14 cellular contexts compared by ENCODE assay signal in genomic region chr12:131487379-131488129, GRCh38.
DNase-seq lines count a peak whose midpoint lies in the region; ATAC-seq, FAIRE-seq and TF ChIP-seq lines count a peak whose summit lies in the region.
"Had no signal": no experiment of that assay in that cellular context is flagged by ENCODE, and none has a peak within 500 bp of the region (broad histone marks: within the 10 kb centered on the region; RNA-seq: fewer than 3 reads in every experiment).

No MANE protein-coding gene starts in this region.

- no peak for TF ChIP-seq RAD21 in A549 (conservative IDR thresholded peaks at IDR 0.05 in 1 of 2, IDR thresholded peaks at IDR 0.05 in 1 of 2)

- intact Hi-C loops in activated CD4-positive, alpha-beta memory T cell treated with anti-CD3 and anti-CD28 coated beads for 36 hours (cut with micrococcal nuclease): no loop called here

- peak in 1 of 2 experiments; percentile 16 for DNase-seq in A549 (ENCODE audit: low read depth in 1 of 2, low spot score in 1 of 2)
- DNase-seq in H4 (ENCODE audit: low spot score): peak; percentile 8
- peak; percentile 45 for DNase-seq in activated CD4-positive, alpha-beta memory T cell treated with anti-CD3 and anti-CD28 coated beads for 36 hours
- DNase-seq in midbrain (lab: John Stamatoyannopoulos, UW): peak; percentile 36
- DNase-seq in OCI-M2 (lab: John Stamatoyannopoulos, UW; ENCODE audit: unreplicated experiment): no peak
- no peak for DNase-seq in GM19239 (ENCODE audit: insufficient read length, low spot score)
- no peak for DNase-seq in NCI-H345 treated with DMSO at 0.1 percent for 48 hours (lab: John Stamatoyannopoulos, UW; ENCODE audit: unreplicated experiment)
- DNase-seq: activated CD8-positive, alpha-beta memory T cell treated with anti-CD3 and anti-CD28 coated beads for 24 hours; NK-92 treated with Interleukin-12 subunit alpha and Interleukin-12 subunit beta, amount 100 ng/mL, for 24 hours had no signal

- peaks cover 13% of the 10 kb centered on the region for H3K4me1 Mint-ChIP-seq in activated CD4-positive, alpha-beta memory T cell treated with anti-CD3 and anti-CD28 coated beads for 36 hours (ENCODE audit: low read depth)

- H3K9me3 ChIP-seq in A549: no peaks in the 10 kb centered on the region
- H3K9me3 ChIP-seq: BLaER1, esophagus muscularis mucosa had no signal

- FAIRE-seq in A549 (lab: Jason Lieb, UNC) (peak; percentile 85), GM19239 (lab: Jason Lieb, UNC) (no peak)

- H3K9me3 Mint-ChIP-seq in activated CD4-positive, alpha-beta memory T cell treated with anti-CD3 and anti-CD28 coated beads for 36 hours: no peaks in the 10 kb centered on the region
- H3K9me3 Mint-ChIP-seq: activated naive CD4-positive, alpha-beta T cell treated with anti-CD3 and anti-CD28 coated beads, Interleukin-2, amount 50 U/mL, for 24 hours had no signal

- H3K36me3 Mint-ChIP-seq in activated CD4-positive, alpha-beta memory T cell treated with anti-CD3 and anti-CD28 coated beads for 36 hours: no peaks in the 10 kb centered on the region
- H3K36me3 Mint-ChIP-seq: activated naive CD4-positive, alpha-beta T cell treated with anti-CD3 and anti-CD28 coated beads, Interleukin-2, amount 50 U/mL, for 24 hours had no signal

- H3K4me3 Mint-ChIP-seq in activated CD4-positive, alpha-beta memory T cell treated with anti-CD3 and anti-CD28 coated beads for 36 hours: no peak overlapping the region
- H3K4me3 Mint-ChIP-seq: activated naive CD4-positive, alpha-beta T cell treated with anti-CD3 and anti-CD28 coated beads, Interleukin-2, amount 50 U/mL, for 24 hours had no signal

- H3K4me2 ChIP-seq in A549: 0 out of 3 replicates have a peak overlapping the region, but pooled peaks have one; percentile 2
- H3K4me2 ChIP-seq: BLaER1 had no signal

- CTCF ChIA-PET in A549 (lab: Yijun Ruan, JAX): interaction anchor here (1.0 kb wide), 1 partner anchor 382 kb away, joined by 3 read pairs; no protein-coding TSS in a partner anchor
- CTCF ChIA-PET in activated CD4-positive, alpha-beta memory T cell treated with anti-CD3 and anti-CD28 coated beads for 36 hours (lab: Charles Lee): no interaction called here

- WGBS in A549 (ENCODE audit: missing lambda C conversion rate): 34% methylated on average over 9 of the region's 9 CpGs

- no peak overlapping the region for H3K4me3 ChIP-seq in A549
- H3K4me3 ChIP-seq: BLaER1, esophagus muscularis mucosa had no signal

- peak overlapping the region; percentile 71 for H3K27ac Mint-ChIP-seq in activated CD4-positive, alpha-beta memory T cell treated with anti-CD3 and anti-CD28 coated beads for 36 hours
- H3K27ac Mint-ChIP-seq: activated naive CD4-positive, alpha-beta T cell treated with anti-CD3 and anti-CD28 coated beads, Interleukin-2, amount 50 U/mL, for 24 hours had no signal

- no peak for TF ChIP-seq EP300 in A549 (IDR thresholded peaks at IDR 0.05)

- TF ChIP-seq CTCF in A549 (IDR thresholded peaks at IDR 0.05): no peak

- POLR2A ChIA-PET in A549 (lab: Yijun Ruan, JAX): no interaction called here
- POLR2A ChIA-PET in activated CD4-positive, alpha-beta memory T cell treated with anti-CD3 and anti-CD28 coated beads for 36 hours (lab: Charles Lee): no interaction called here

- TF ChIP-seq POLR2A in A549 (IDR thresholded peaks at IDR 0.05; ENCODE audit: low read length): no peak

- no peak overlapping the region for H3K27ac ChIP-seq in A549
- H3K27ac ChIP-seq: BLaER1, esophagus muscularis mucosa, HL-60 had no signal

- no peaks in the 10 kb centered on the region for H3K4me1 ChIP-seq in A549

- H3K27me3 Mint-ChIP-seq in activated CD4-positive, alpha-beta memory T cell treated with anti-CD3 and anti-CD28 coated beads for 36 hours: no peaks in the 10 kb centered on the region
- H3K27me3 Mint-ChIP-seq: activated naive CD4-positive, alpha-beta T cell treated with anti-CD3 and anti-CD28 coated beads, Interleukin-2, amount 50 U/mL, for 24 hours had no signal

- ATAC-seq in A549 (peak; percentile 52 to 66; a peak in 4 of 6 replicates), GM21367 (IDR thresholded peaks at IDR 0.05; ENCODE audit: unreplicated experiment) (no peak)

TF ChIP-seq in A549, 52 proteins besides CTCF, POLR2A, EP300 and RAD21:
- TF ChIP-seq RARB (CRISPR knock-in tag; IDR thresholded peaks at IDR 0.05) (no peak), MAFK (IDR thresholded peaks at IDR 0.05; ENCODE audit: partially characterized antibody) (peak; percentile 75)

Comparison
In these comparisons a context has a peak if more than half of its experiments do, and no peak if none do; other contexts are left out.
1. DNase-seq: peak in H4 (single experiment), activated CD4-positive, alpha-beta memory T cell treated with anti-CD3 and anti-CD28 coated beads for 36 hours (single experiment) and midbrain (single experiment); none in OCI-M2 (single experiment), GM19239 (single experiment) and NCI-H345 treated with DMSO at 0.1 percent for 48 hours (single experiment).